9 cellular contexts compared by ENCODE assay signal in the genomic region with DNA sequence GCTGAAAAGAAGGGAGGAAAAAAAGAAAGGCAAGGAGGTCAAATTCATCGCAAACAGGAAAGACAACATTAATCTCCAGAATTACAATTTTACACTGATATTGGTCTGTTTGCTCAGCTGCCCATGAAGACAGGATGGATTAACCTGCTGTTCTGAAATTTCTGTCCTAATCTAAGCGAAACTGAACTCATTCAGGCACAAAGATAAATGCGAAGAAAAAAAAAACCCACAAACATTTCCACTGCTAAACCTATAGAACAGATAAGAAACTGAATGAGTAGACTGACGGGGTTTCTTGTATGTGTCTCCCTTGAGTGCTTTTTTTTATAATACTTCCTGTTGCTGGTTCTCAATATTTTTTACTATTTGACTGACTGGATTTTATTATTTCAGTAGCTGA.
A peak's percentile ranks its signal among the peaks of the same experiment; 100 is the strongest.
DNase-seq lines count a peak whose midpoint lies in the region; ATAC-seq, FAIRE-seq and TF ChIP-seq lines count a peak whose summit lies in the region.
"Had no signal": no experiment of that assay in that cellular context is flagged by ENCODE, and none has a peak within 500 bp of the region (broad histone marks: within the 10 kb centered on the region; RNA-seq: fewer than 3 reads in every experiment).

No MANE protein-coding gene starts in this region.

- peak overlapping the region; percentile 46 for H3K9ac ChIP-seq in Loucy (ENCODE audit: low read depth, low read length, poor library complexity, severe bottlenecking)

- no peaks in the 10 kb centered on the region for H3K9me2 ChIP-seq in Loucy (replicated peaks; ENCODE audit: low read depth, low read length)

- WGBS in pancreas, 2 donors, result 24 to 29% methylated on average over 4 of the region's 4 CpGs
- 33 to 57% (median 42%) methylated on average over 4 of the region's 4 CpGs for WGBS in stomach, 5 donors

- no peak overlapping the region for H2AFZ ChIP-seq in Loucy (ENCODE audit: low read length)

- H3K4me2 ChIP-seq in Loucy (ENCODE audit: low read depth, low read length, poor library complexity, severe bottlenecking), result peak overlapping the region; percentile 72

- peak; percentile 14 for DNase-seq in GM10266 (ENCODE audit: extremely low spot score)
- DNase-seq in pancreas, result no peak
- no peak for DNase-seq in DMS79 treated with DMSO at 0.1 percent for 48 hours (lab: John Stamatoyannopoulos, UW)
- no peak for DNase-seq in NCI-H2107 (lab: John Stamatoyannopoulos, UW)
- no peak for DNase-seq in stomach
- DNase-seq: left colon had no signal

- H3F3A ChIP-seq in Loucy (ENCODE audit: low read depth), result no peaks in the 10 kb centered on the region

- H3K9me3 ChIP-seq in Loucy (ENCODE audit: insufficient read depth, low read depth, low read length) (no peaks in the 10 kb centered on the region), pancreas (no peaks in the 10 kb centered on the region), stomach (no peaks in the 10 kb centered on the region)

- no peak for FAIRE-seq in pancreas (lab: Jason Lieb, UNC)

- TF ChIP-seq CTCF in GM10266 (IDR thresholded peaks at IDR 0.05; ENCODE audit: control insufficient read depth, insufficient read depth, low read depth, missing control alignments) (no peak), Loucy (conservative IDR thresholded peaks at IDR 0.05; ENCODE audit: low read length) (no peak), pancreas (IDR thresholded peaks at IDR 0.05) (no peak), stomach (IDR thresholded peaks at IDR 0.05) (no peak)

- H4K20me1 ChIP-seq in Loucy (ENCODE audit: insufficient read depth, low read length, poor library complexity, severe bottlenecking), result no peaks in the 10 kb centered on the region

- no peak for TF ChIP-seq POLR2A in stomach (IDR thresholded peaks at IDR 0.05)

- H3K4me1 ChIP-seq in Loucy (ENCODE audit: insufficient read depth, low read length, poor library complexity, severe bottlenecking) (peaks cover 11% of the 10 kb centered on the region), pancreas (no peaks in the 10 kb centered on the region), stomach (no peaks in the 10 kb centered on the region)

- H3K79me2 ChIP-seq in Loucy (ENCODE audit: insufficient read depth, low read length), result no peaks in the 10 kb centered on the region

- intact Hi-C loops in pancreas (cut with DNase I), result no loop called here
- intact Hi-C loops in stomach (cut with DNase I; ENCODE audit: low total_unique reads), result no loop called here

- H3K4me3 ChIP-seq in Loucy (ENCODE audit: low read length, poor library complexity, severe bottlenecking) (peak overlapping the region; percentile 65), pancreas (no peak overlapping the region), stomach (no peak overlapping the region)

- H3K27me3 ChIP-seq in Loucy (ENCODE audit: insufficient read depth, low read length, poor library complexity, severe bottlenecking), result no peaks in the 10 kb centered on the region
- H3K27me3 ChIP-seq in pancreas, result peaks cover 0 to 10% (median 0%) of the 10 kb centered on the region in 4 donors
- no peaks in the 10 kb centered on the region for H3K27me3 ChIP-seq in stomach

- no peak for TF ChIP-seq EP300 in stomach (IDR thresholded peaks at IDR 0.05)

- ATAC-seq in GM19397 (IDR thresholded peaks at IDR 0.05; ENCODE audit: unreplicated experiment) (peak; percentile 77), HG02885 (IDR thresholded peaks at IDR 0.05; ENCODE audit: poor library complexity, unreplicated experiment) (peak; percentile 94), pancreas (no peak)
- ATAC-seq: left colon had no signal

- H3K27ac ChIP-seq in pancreas (no peak overlapping the region), stomach (no peak overlapping the region)

- H3K36me3 ChIP-seq in Loucy (ENCODE audit: insufficient read depth, low read length) (no peaks in the 10 kb centered on the region), pancreas (no peaks in the 10 kb centered on the region), stomach (no peaks in the 10 kb centered on the region)

Comparison
In these comparisons a context has a peak if more than half of its experiments do, and no peak if none do; other contexts are left out.
1. ATAC-seq: peak in GM19397 (single experiment) and HG02885 (single experiment); none in pancreas (0 of 4).